1 cellular context compared by ENCODE assay signal in genomic region chr2:43438858-43439655, GRCh38.
TF ChIP-seq lines count a peak whose summit lies in the region.

No MANE protein-coding gene starts in this region.

TF ChIP-seq in K562, 482 proteins besides CTCF, POLR2A, EP300 and RAD21 (continued from another document):
- TF ChIP-seq CUX1 (CRISPR knock-in tag; IDR thresholded peaks at IDR 0.05) (no peak), MAFG (tag; conservative IDR thresholded peaks at IDR 0.05) (peak; percentile 22; the same call in 1 of the 2 replicates), FOSL1 (tag; conservative IDR thresholded peaks at IDR 0.05) (peak; percentile 81), YY1 (IDR thresholded peaks at IDR 0.05; ENCODE audit: borderline replicate concordance in 1 of 3, control insufficient read depth in 1 of 3, extremely low read depth in 1 of 3, insufficient read depth in 3 of 3, insufficient read length in 1 of 3, insufficient replicate concordance in 2 of 3, low read depth in 1 of 3, low read length in 2 of 3) (no peak), DACH1 (IDR thresholded peaks at IDR 0.05; ENCODE audit: partially characterized antibody) (peak; percentile 57), ZNF232 (CRISPR knock-in tag; IDR thresholded peaks at IDR 0.05) (no peak), ATF3 (IDR thresholded peaks at IDR 0.05) (peak; percentile 53), ATF3 (CRISPR knock-in tag; conservative IDR thresholded peaks at IDR 0.05) (no peak), ESRRB (CRISPR knock-in tag; IDR thresholded peaks at IDR 0.05; ENCODE audit: borderline replicate concordance) (no peak), DPF2 (IDR thresholded peaks at IDR 0.05) (0 out of 2 replicates have a peak, but pooled peaks have one; percentile 16), ZNF175 (CRISPR knock-in tag; IDR thresholded peaks at IDR 0.05; ENCODE audit: low read depth) (no peak), HEY1 (CRISPR knock-in tag; IDR thresholded peaks at IDR 0.05; ENCODE audit: borderline replicate concordance) (no peak)
